In genomic region chr10:86976362-86977056, GRCh38 we compare ENCODE assay signal across 1 cellular context.
TF ChIP-seq lines count a peak whose summit lies in the region.

No MANE protein-coding gene starts in this region.

TF ChIP-seq in K562, 482 proteins besides CTCF, POLR2A, EP300 and RAD21:
- TF ChIP-seq ZBTB1 (CRISPR knock-in tag; IDR thresholded peaks at IDR 0.05; ENCODE audit: borderline replicate concordance, low read depth) (no peak), ZNF184 (CRISPR knock-in tag; IDR thresholded peaks at IDR 0.05) (no peak)
- TF ChIP-seq, protein P1, sequence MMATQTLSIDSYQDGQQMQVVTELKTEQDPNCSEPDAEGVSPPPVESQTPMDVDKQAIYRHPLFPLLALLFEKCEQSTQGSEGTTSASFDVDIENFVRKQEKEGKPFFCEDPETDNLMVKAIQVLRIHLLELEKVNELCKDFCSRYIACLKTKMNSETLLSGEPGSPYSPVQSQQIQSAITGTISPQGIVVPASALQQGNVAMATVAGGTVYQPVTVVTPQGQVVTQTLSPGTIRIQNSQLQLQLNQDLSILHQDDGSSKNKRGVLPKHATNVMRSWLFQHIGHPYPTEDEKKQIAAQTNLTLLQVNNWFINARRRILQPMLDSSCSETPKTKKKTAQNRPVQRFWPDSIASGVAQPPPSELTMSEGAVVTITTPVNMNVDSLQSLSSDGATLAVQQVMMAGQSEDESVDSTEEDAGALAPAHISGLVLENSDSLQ (IDR thresholded peaks at IDR 0.05) = peak; percentile 62
- TF ChIP-seq, protein P2, sequence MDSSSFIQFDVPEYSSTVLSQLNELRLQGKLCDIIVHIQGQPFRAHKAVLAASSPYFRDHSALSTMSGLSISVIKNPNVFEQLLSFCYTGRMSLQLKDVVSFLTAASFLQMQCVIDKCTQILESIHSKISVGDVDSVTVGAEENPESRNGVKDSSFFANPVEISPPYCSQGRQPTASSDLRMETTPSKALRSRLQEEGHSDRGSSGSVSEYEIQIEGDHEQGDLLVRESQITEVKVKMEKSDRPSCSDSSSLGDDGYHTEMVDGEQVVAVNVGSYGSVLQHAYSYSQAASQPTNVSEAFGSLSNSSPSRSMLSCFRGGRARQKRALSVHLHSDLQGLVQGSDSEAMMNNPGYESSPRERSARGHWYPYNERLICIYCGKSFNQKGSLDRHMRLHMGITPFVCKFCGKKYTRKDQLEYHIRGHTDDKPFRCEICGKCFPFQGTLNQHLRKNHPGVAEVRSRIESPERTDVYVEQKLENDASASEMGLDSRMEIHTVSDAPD (CRISPR knock-in tag; IDR thresholded peaks at IDR 0.05) = no peak
